10 cellular contexts compared by ENCODE assay signal in the genomic region with DNA sequence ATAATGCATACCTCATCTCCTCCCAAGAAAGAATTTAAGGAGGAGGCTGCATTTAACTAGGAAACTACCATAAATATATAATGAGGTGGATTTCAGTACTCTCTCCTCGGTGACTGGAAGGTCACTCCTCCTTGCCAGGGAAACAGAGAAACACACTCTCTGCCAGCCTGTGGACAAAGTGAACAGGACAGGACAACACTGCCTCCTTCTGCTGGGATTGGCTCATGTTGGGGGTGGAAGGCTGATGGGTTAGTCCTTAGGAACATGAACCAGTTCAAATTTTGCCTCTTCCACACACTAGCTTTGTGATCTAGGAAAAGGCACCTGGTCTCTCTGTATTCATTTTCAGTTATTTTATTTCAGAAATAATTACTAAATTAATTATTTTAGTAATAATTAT. TPM values are rescaled to one million over a fixed set of nuclear protein-coding genes. Genes with fewer than 3 reads are reported as not detected.
DNase-seq lines count a peak whose midpoint lies in the region; ATAC-seq and TF ChIP-seq lines count a peak whose summit lies in the region.
"Had no signal": no experiment of that assay in that cellular context is flagged by ENCODE, and none has a peak within 500 bp of the region (broad histone marks: within the 10 kb centered on the region; RNA-seq: fewer than 3 reads in every experiment).

No MANE protein-coding gene starts in this region.

- intact Hi-C loops in activated CD8-positive, alpha-beta T cell treated with anti-CD3 and anti-CD28 coated beads for 36 hours (cut with micrococcal nuclease) = no loop called here
- intact Hi-C loops in left ventricle myocardium superior (cut with micrococcal nuclease) (no loop called here), aorta (cut with DNase I) (no loop called here), ascending aorta (cut with DNase I) (loop anchor here (5.0 kb wide), 1 partner anchor 115 kb away; no protein-coding TSS in a partner anchor)

- no peak overlapping the region for H3K4me3 Mint-ChIP-seq in activated CD8-positive, alpha-beta T cell treated with anti-CD3 and anti-CD28 coated beads for 36 hours
- no peak overlapping the region for H3K4me3 Mint-ChIP-seq in activated CD8-positive, alpha-beta T cell treated with anti-CD3 and anti-CD28 coated beads, Interleukin-2, amount 10 ng/mL, durations not matched to agents 7 days and 5 days

- TF ChIP-seq CTCF in activated CD8-positive, alpha-beta T cell treated with anti-CD3 and anti-CD28 coated beads for 36 hours (IDR thresholded peaks at IDR 0.05) = no peak
- TF ChIP-seq CTCF in VCaP (conservative IDR thresholded peaks at IDR 0.05) (no peak; the same call in 1 of the 2 replicates), ascending aorta (IDR thresholded peaks at IDR 0.05) (no peak)

- H3K27me3 Mint-ChIP-seq in activated CD8-positive, alpha-beta T cell treated with anti-CD3 and anti-CD28 coated beads for 36 hours = peaks cover 17% of the 10 kb centered on the region
- H3K27me3 Mint-ChIP-seq in activated CD8-positive, alpha-beta T cell treated with anti-CD3 and anti-CD28 coated beads, Interleukin-2, amount 10 ng/mL, durations not matched to agents 7 days and 5 days (ENCODE audit: low read depth) = peaks cover 20% of the 10 kb centered on the region

- H3K36me3 ChIP-seq in aorta (ENCODE audit: control insufficient read depth in 1 of 2, insufficient read depth in 2 of 2, low read length in 1 of 2) = no peaks in the 10 kb centered on the region
- no peaks in the 10 kb centered on the region for H3K36me3 ChIP-seq in ascending aorta

- no peak overlapping the region for H3K27ac Mint-ChIP-seq in activated CD8-positive, alpha-beta T cell treated with anti-CD3 and anti-CD28 coated beads for 36 hours
- H3K27ac Mint-ChIP-seq in activated CD8-positive, alpha-beta T cell treated with anti-CD3 and anti-CD28 coated beads, Interleukin-2, amount 10 ng/mL, durations not matched to agents 7 days and 5 days = no peak overlapping the region

- H3K4me1 ChIP-seq in aorta (ENCODE audit: control insufficient read depth in 1 of 2, insufficient read depth in 2 of 2, low read length in 2 of 2) = no peaks in the 10 kb centered on the region
- no peaks in the 10 kb centered on the region for H3K4me1 ChIP-seq in ascending aorta

- H3K36me3 Mint-ChIP-seq in activated CD8-positive, alpha-beta T cell treated with anti-CD3 and anti-CD28 coated beads for 36 hours (ENCODE audit: low read depth) = no peaks in the 10 kb centered on the region
- no peaks in the 10 kb centered on the region for H3K36me3 Mint-ChIP-seq in activated CD8-positive, alpha-beta T cell treated with anti-CD3 and anti-CD28 coated beads, Interleukin-2, amount 10 ng/mL, durations not matched to agents 7 days and 5 days (ENCODE audit: low read depth)

- peak; percentile 30 for ATAC-seq in activated CD8-positive, alpha-beta T cell treated with anti-CD3 and anti-CD28 coated beads for 36 hours
- ATAC-seq in activated CD8-positive, alpha-beta T cell treated with anti-CD3 and anti-CD28 coated beads, Interleukin-2, amount 10 ng/mL, durations not matched to agents 7 days and 5 days = no peak
- ATAC-seq in left ventricle myocardium superior (peak; percentile 87), aorta (ENCODE audit: low FRiP score) (peak; percentile 50)

- H3K4me1 Mint-ChIP-seq in activated CD8-positive, alpha-beta T cell treated with anti-CD3 and anti-CD28 coated beads for 36 hours (ENCODE audit: low read depth) = no peaks in the 10 kb centered on the region
- no peaks in the 10 kb centered on the region for H3K4me1 Mint-ChIP-seq in activated CD8-positive, alpha-beta T cell treated with anti-CD3 and anti-CD28 coated beads, Interleukin-2, amount 10 ng/mL, durations not matched to agents 7 days and 5 days (ENCODE audit: low read depth)

- no peaks in the 10 kb centered on the region for H3K9me3 Mint-ChIP-seq in activated CD8-positive, alpha-beta T cell treated with anti-CD3 and anti-CD28 coated beads for 36 hours
- no peaks in the 10 kb centered on the region for H3K9me3 Mint-ChIP-seq in activated CD8-positive, alpha-beta T cell treated with anti-CD3 and anti-CD28 coated beads, Interleukin-2, amount 10 ng/mL, durations not matched to agents 7 days and 5 days (ENCODE audit: insufficient read depth)

- peak; percentile 4 for DNase-seq in activated CD8-positive, alpha-beta T cell treated with anti-CD3 and anti-CD28 coated beads for 36 hours
- DNase-seq in activated CD8-positive, alpha-beta T cell treated with anti-CD3 and anti-CD28 coated beads, Interleukin-2, amount 10 ng/mL, durations not matched to agents 7 days and 5 days = no peak
- DNase-seq in left ventricle myocardium superior (no peak), aorta (peak in 1 of 2 donors; percentile 48), 8988T (no peak), ascending aorta (ENCODE audit: low spot score in 2 of 2) (no peak)
- no peak for DNase-seq in stimulated activated CD4-positive, alpha-beta T cell treated with anti-CD3 and anti-CD28 coated beads, Interleukin-4, amount 100 ng/mL, for 24 hours
- DNase-seq: activated CD4-positive, alpha-beta T cell treated with anti-CD3 and anti-CD28 coated beads, Interleukin-2, amount 50 U/mL, for 4 hours; cerebellar nuclear complex had no signal

- CTCF ChIA-PET in activated CD8-positive, alpha-beta T cell treated with anti-CD3 and anti-CD28 coated beads for 36 hours (lab: Charles Lee) = interaction anchor here (0.8 to 3.3 kb wide), 3 partner anchors 12 to 131 kb away, joined by 4 to 11 read pairs (median 6); no protein-coding TSS in a partner anchor
- CTCF ChIA-PET in activated CD8-positive, alpha-beta T cell treated with anti-CD3 and anti-CD28 coated beads, Interleukin-2, amount 10 ng/mL, durations not matched to agents 7 days and 5 days (lab: Charles Lee) = interaction anchor here (1.8 kb wide), 1 partner anchor 114 kb away, joined by 5 read pairs; no protein-coding TSS in a partner anchor

- H3K9me3 ChIP-seq in aorta (ENCODE audit: control insufficient read depth, low read length) (peaks cover 1% of the 10 kb centered on the region), ascending aorta (no peaks in the 10 kb centered on the region)

- H3K27ac ChIP-seq in VCaP (peak overlapping the region; percentile 44), aorta (ENCODE audit: low read depth in 1 of 2, low read length in 2 of 2) (no peak overlapping the region), ascending aorta (no peak overlapping the region)

- no peaks in the 10 kb centered on the region for H3K27me3 ChIP-seq in aorta (ENCODE audit: control insufficient read depth in 1 of 2, insufficient read depth in 2 of 2, low read length in 1 of 2)
- H3K27me3 ChIP-seq in ascending aorta = no peaks in the 10 kb centered on the region

- POLR2A ChIA-PET in activated CD8-positive, alpha-beta T cell treated with anti-CD3 and anti-CD28 coated beads for 36 hours (lab: Charles Lee) = interaction anchor here (0.5 kb wide), 1 partner anchor 1959 kb away, joined by 6 read pairs; no protein-coding TSS in a partner anchor
- POLR2A ChIA-PET in activated CD8-positive, alpha-beta T cell treated with anti-CD3 and anti-CD28 coated beads, Interleukin-2, amount 10 ng/mL, durations not matched to agents 7 days and 5 days (lab: Charles Lee) = no interaction called here

- 46 to 59% methylated on average over 1 of the region's 1 CpG for WGBS in aorta, 2 donors

- H3K4me3 ChIP-seq in aorta (ENCODE audit: low read length in 2 of 2) (no peak overlapping the region), ascending aorta (no peak overlapping the region)

RNA-seq across cellular contexts. Expression of a gene that starts 50.6 kb away (rescaled TPM):
- total RNA-seq in activated CD8-positive, alpha-beta T cell treated with anti-CD3 and anti-CD28 coated beads for 36 hours = not detected
- total RNA-seq in activated CD8-positive, alpha-beta T cell treated with anti-CD3 and anti-CD28 coated beads, Interleukin-2, amount 10 ng/mL, durations not matched to agents 7 days and 5 days = not detected
- total RNA-seq in left ventricle myocardium superior (21.7 TPM), aorta (100 to 1,000 TPM; 125 to 343 TPM), ascending aorta (211 TPM)
- 10 to 100 TPM; 12.3 to 29.6 TPM for polyA plus RNA-seq in aorta

Comparison
In these comparisons a context has a peak if more than half of its experiments do, and no peak if none do; other contexts are left out.
1. RNA of a gene that starts 50.6 kb away (total RNA-seq): 125 to 343 TPM in aorta, 211 TPM in ascending aorta (single experiment) and 21.7 TPM in left ventricle myocardium superior (single experiment); not detected in activated CD8-positive, alpha-beta T cell treated with anti-CD3 and anti-CD28 coated beads for 36 hours and not detected in activated CD8-positive, alpha-beta T cell treated with anti-CD3 and anti-CD28 coated beads, Interleukin-2, amount 10 ng/mL, durations not matched to agents 7 days and 5 days; every median in the first group is over 10 times any median in the second.